Comparison of ENCODE assay signal across 23 cellular contexts in genomic region chr17:36992701-36993100, GRCh38. TPM values are rescaled to one million over a fixed set of nuclear protein-coding genes. Genes with fewer than 3 reads are reported as not detected.
"Had no signal": no experiment of that assay in that cellular context is flagged by ENCODE, and none has a peak within 500 bp of the region (broad histone marks: within the 10 kb centered on the region; RNA-seq: fewer than 3 reads in every experiment).

No MANE protein-coding gene starts in this region.

- DNase-seq: activated gamma-delta T cell treated with Interleukin-2 at 50 U/mL for 16 hours; activated T-cell treated with anti-CD3 and anti-CD28 coated beads, Interleukin-2, amount 50 U/mL, for 1 hour; aorta; effector CD4-positive, alpha-beta T cell; heart left ventricle; islet precursor cell; left colon; natural killer cell; spleen; stimulated activated CD4-positive, alpha-beta T cell treated with anti-CD3 and anti-CD28 coated beads, Interleukin-4, amount 100 ng/mL, for 1 hour; stimulated activated naive CD4-positive, alpha-beta T cell; upper lobe of right lung had no signal

- H3K9me3 ChIP-seq: heart left ventricle, spleen, thoracic aorta, upper lobe of right lung had no signal

- H3K4me1 ChIP-seq: heart left ventricle, spleen, upper lobe of right lung had no signal

- H3K4me3 ChIP-seq: heart left ventricle, spleen, thoracic aorta, upper lobe of right lung had no signal

- H3K9me3 Mint-ChIP-seq: dendritic cell treated with granulocyte-macrophage colony-stimulating factor and Interleukin-4, amounts not matched to agents 40 ng/mL and 50 ng/mL, for 4 days; natural killer cell; T-helper 2 cell treated with Interferon-gamma antibody and Interleukin-4, amounts not matched to agents 5 μg/mL and 100 μg/mL, for 36 hours had no signal

- H3K27ac ChIP-seq: heart left ventricle, spleen, thoracic aorta, upper lobe of right lung had no signal

- H3K27me3 Mint-ChIP-seq: brain; dendritic cell treated with granulocyte-macrophage colony-stimulating factor and Interleukin-4, amounts not matched to agents 40 ng/mL and 50 ng/mL, for 4 days; progenitor cell of endocrine pancreas had no signal

- H3K4me3 Mint-ChIP-seq: brain; dendritic cell treated with granulocyte-macrophage colony-stimulating factor and Interleukin-4, amounts not matched to agents 40 ng/mL and 50 ng/mL, for 4 days; mesothelial cell of epicardium; natural killer cell; T-helper 2 cell treated with Interferon-gamma antibody and Interleukin-4, amounts not matched to agents 5 μg/mL and 100 μg/mL, for 36 hours had no signal

- H3K27ac Mint-ChIP-seq: activated naive CD4-positive, alpha-beta T cell treated with anti-CD3 and anti-CD28 coated beads, Interleukin-2, amount 50 U/mL, for 72 hours; dendritic cell treated with granulocyte-macrophage colony-stimulating factor and Interleukin-4, amounts not matched to agents 40 ng/mL and 50 ng/mL, for 4 days; mesothelial cell of epicardium; natural killer cell; progenitor cell of endocrine pancreas; T-helper 2 cell treated with Interferon-gamma antibody and Interleukin-4, amounts not matched to agents 5 μg/mL and 100 μg/mL, for 36 hours had no signal

RNA-seq across cellular contexts. Expression of gene LHX1, which starts 55.4 kb away (rescaled TPM):
- total RNA-seq: activated naive CD4-positive, alpha-beta T cell treated with anti-CD3 and anti-CD28 coated beads, Interleukin-2, amount 50 U/mL, for 72 hours; aorta; cardiac septum; fibroblast of villous mesenchyme; heart left ventricle; left colon; lung microvascular endothelial cell; mesothelial cell of epicardium; natural killer cell; osteoblast; spleen; thoracic aorta; upper lobe of right lung had no signal
